ENCODE assay signal across 8 cellular contexts in genomic region chr1:229258031-229258850, GRCh38. TPM values are rescaled to one million over a fixed set of nuclear protein-coding genes. Genes with fewer than 3 reads are reported as not detected.
DNase-seq lines count a peak whose midpoint lies in the region; ATAC-seq, FAIRE-seq and TF ChIP-seq lines count a peak whose summit lies in the region.

No MANE protein-coding gene starts in this region.

- H3K27me3 ChIP-seq in Karpas-422 (ENCODE audit: low read length) (no peaks in the 10 kb centered on the region), SJSA1 (replicated peaks) (no peaks in the 10 kb centered on the region), parathyroid adenoma (ENCODE audit: control insufficient read depth, insufficient read depth, low read length) (no peaks in the 10 kb centered on the region)

- H4K20me1 ChIP-seq in Karpas-422 (ENCODE audit: insufficient read depth, low read depth, low read length), result 0 out of 2 replicates have a peak, but pooled peaks cover 3% of the 10 kb centered on the region

- no peaks in the 10 kb centered on the region for H3K9me2 ChIP-seq in Karpas-422 (replicated peaks; ENCODE audit: insufficient read depth, low read length)

- DNase-seq in EH (ENCODE audit: low read depth), result peak; percentile 78
- peak; percentile 84 for DNase-seq in Karpas-422
- DNase-seq in SJSA1 (ENCODE audit: low read depth in 1 of 2, low spot score in 2 of 2), result peak; percentile 51 to 52
- peak; percentile 62 for DNase-seq in activated naive CD4-positive, alpha-beta T cell treated with Interleukin-2 at 50 U/mL for 16 hours
- DNase-seq in frontal cortex (ENCODE audit: low spot score in 2 of 2), result peak; percentile 39 to 64
- DNase-seq in urothelium cell line (ENCODE audit: low spot score), result peak; percentile 63

- no peak for ATAC-seq in GM21381 (IDR thresholded peaks at IDR 0.05; ENCODE audit: unreplicated experiment)

- H2AFZ ChIP-seq in Karpas-422 (ENCODE audit: low read length), result no peak overlapping the region
- H2AFZ ChIP-seq in parathyroid adenoma, result no peak overlapping the region

- no peak overlapping the region for H3K27ac ChIP-seq in Karpas-422 (ENCODE audit: low read length)
- H3K27ac ChIP-seq in SJSA1, result no peak overlapping the region
- no peak overlapping the region for H3K27ac ChIP-seq in parathyroid adenoma

- no peak overlapping the region for H3K9ac ChIP-seq in Karpas-422 (ENCODE audit: low read length)
- H3K9ac ChIP-seq in parathyroid adenoma, result no peak overlapping the region

- H3K4me1 ChIP-seq in Karpas-422 (ENCODE audit: low read length) (no peaks in the 10 kb centered on the region), SJSA1 (replicated peaks) (peaks cover 4% of the 10 kb centered on the region), parathyroid adenoma (no peaks in the 10 kb centered on the region)

- peak; percentile 56 for TF ChIP-seq CTCF in parathyroid adenoma (IDR thresholded peaks at IDR 0.05)

- H3K4me2 ChIP-seq in Karpas-422 (ENCODE audit: low read depth, low read length, poor library complexity, severe bottlenecking) (no peak overlapping the region), parathyroid adenoma (ENCODE audit: low read length) (no peak overlapping the region)

- H3K36me3 ChIP-seq in Karpas-422 (ENCODE audit: insufficient read depth, low read length) (no peaks in the 10 kb centered on the region), SJSA1 (no peaks in the 10 kb centered on the region), parathyroid adenoma (ENCODE audit: control insufficient read depth, insufficient read depth, low read length) (no peaks in the 10 kb centered on the region)

- H3K79me2 ChIP-seq in Karpas-422 (ENCODE audit: low read length), result no peaks in the 10 kb centered on the region
- no peaks in the 10 kb centered on the region for H3K79me2 ChIP-seq in parathyroid adenoma

- FAIRE-seq in frontal cortex (lab: Jason Lieb, UNC), result peak; percentile 91
- no peak for FAIRE-seq in urothelium cell line (lab: Jason Lieb, UNC)

- H3K4me3 ChIP-seq in Karpas-422 (ENCODE audit: low read length), result no peak overlapping the region
- H3K4me3 ChIP-seq in SJSA1, result no peak overlapping the region
- H3K4me3 ChIP-seq in parathyroid adenoma (ENCODE audit: low read depth, low read length), result no peak overlapping the region

- H3K9me3 ChIP-seq in Karpas-422 (ENCODE audit: low read length), result no peaks in the 10 kb centered on the region
- no peaks in the 10 kb centered on the region for H3K9me3 ChIP-seq in SJSA1 (replicated peaks)
- no peaks in the 10 kb centered on the region for H3K9me3 ChIP-seq in parathyroid adenoma (ENCODE audit: control insufficient read depth, low read length)

RNA-seq across cellular contexts. Expression of gene RAB4A, which starts 12.7 kb away (rescaled TPM):
- not detected in 2 replicates for total RNA-seq in Karpas-422 (2014; rRNA removed; shearing (Covaris generic); ENCODE audit: low replicate concordance)
- total RNA-seq in SJSA1 (2014; rRNA removed; shearing (Covaris generic)), result 15.3 and 35.6 TPM in 2 replicates
- 38.7 TPM for total RNA-seq in frontal cortex

Comparison
In these comparisons a context has a peak if more than half of its experiments do, and no peak if none do; other contexts are left out.
1. RNA of gene RAB4A, which starts 12.7 kb away (total RNA-seq): 38.7 TPM in frontal cortex (single experiment) and 15.3 to 35.6 TPM in SJSA1; not detected in Karpas-422; every median in the first group is over 10 times any median in the second.
2. Peak in every context shown above with its lines, with median percentiles within 50 percentile points of each other: DNase-seq.